16 cellular contexts compared by ENCODE assay signal in the genomic region with DNA sequence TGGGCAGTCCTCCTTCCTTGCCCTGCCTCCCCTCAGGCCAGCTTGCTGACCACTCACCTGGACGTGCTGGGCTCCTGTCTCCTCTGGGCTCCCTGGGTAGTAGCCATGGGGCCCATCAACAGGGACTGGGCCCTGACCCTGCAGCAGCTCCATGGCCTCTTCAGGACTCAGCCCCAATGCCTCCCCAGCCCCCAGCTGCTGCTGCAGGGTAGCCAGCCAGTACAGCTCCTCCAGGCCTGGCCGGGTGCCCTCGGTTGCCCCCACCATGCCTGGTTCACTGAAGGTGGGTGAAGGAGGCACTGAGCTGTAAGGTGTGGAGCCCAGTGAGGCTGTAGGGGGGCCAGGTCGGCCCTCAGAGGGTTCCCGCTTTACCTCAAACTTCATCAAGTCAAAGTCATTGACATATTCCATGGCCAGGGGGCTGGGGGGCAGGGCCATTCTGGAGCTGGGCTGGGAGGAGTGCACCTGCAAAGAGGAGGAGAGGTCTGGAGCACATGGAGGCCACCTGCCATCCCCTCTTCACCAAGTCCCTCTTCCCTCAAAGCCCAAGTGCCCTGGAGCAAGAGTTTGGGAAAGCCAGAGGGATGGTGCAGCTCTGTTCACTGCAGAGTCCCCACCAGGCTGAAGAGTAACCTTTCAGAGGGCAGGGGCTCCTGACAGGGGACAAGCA. TPM values are rescaled to one million over a fixed set of nuclear protein-coding genes. Genes with fewer than 3 reads are reported as not detected.
DNase-seq lines count a peak whose midpoint lies in the region; ATAC-seq and TF ChIP-seq lines count a peak whose summit lies in the region.
"Had no signal": no experiment of that assay in that cellular context is flagged by ENCODE, and none has a peak within 500 bp of the region (broad histone marks: within the 10 kb centered on the region; RNA-seq: fewer than 3 reads in every experiment).

No MANE protein-coding gene starts in this region.

- POLR2A ChIA-PET in activated CD4-positive, alpha-beta T cell treated with anti-CD3 and anti-CD28 coated beads for 36 hours (lab: Charles Lee): interaction anchor here (1.0 to 2.1 kb wide), 3 partner anchors 12 to 32 kb away, joined by 3 to 6 read pairs (median 5); partner anchors contain the start of genes DCAF11, NRL and PCK2

- no peaks in the 10 kb centered on the region for H3K9me3 Mint-ChIP-seq in activated CD4-positive, alpha-beta T cell treated with anti-CD3 and anti-CD28 coated beads for 36 hours (ENCODE audit: low read depth)
- no peaks in the 10 kb centered on the region for H3K9me3 Mint-ChIP-seq in HFFc6
- peaks cover 0 to 4% (median 0%) of the 10 kb centered on the region in 5 experiments for H3K9me3 Mint-ChIP-seq in brain
- no peaks in the 10 kb centered on the region for H3K9me3 Mint-ChIP-seq in nephron progenitor cell

- H3K4me3 Mint-ChIP-seq in activated CD4-positive, alpha-beta T cell treated with anti-CD3 and anti-CD28 coated beads for 36 hours: peak overlapping the region; percentile 64
- H3K4me3 Mint-ChIP-seq in HFFc6 (peak overlapping the region; percentile 75), brain (peak overlapping the region; percentile 77 to 87 (median 82)), nephron progenitor cell (peak overlapping the region; percentile 87)

- ATAC-seq in activated CD4-positive, alpha-beta T cell treated with anti-CD3 and anti-CD28 coated beads for 36 hours: no peak

- H3K36me3 Mint-ChIP-seq in activated CD4-positive, alpha-beta T cell treated with anti-CD3 and anti-CD28 coated beads for 36 hours (ENCODE audit: low read depth): no peaks in the 10 kb centered on the region
- no peaks in the 10 kb centered on the region for H3K36me3 Mint-ChIP-seq in HFFc6 (ENCODE audit: low read depth)
- no peaks in the 10 kb centered on the region for H3K36me3 Mint-ChIP-seq in brain
- H3K36me3 Mint-ChIP-seq in nephron progenitor cell (ENCODE audit: low read depth): no peaks in the 10 kb centered on the region

- CTCF ChIA-PET in activated CD4-positive, alpha-beta T cell treated with anti-CD3 and anti-CD28 coated beads for 36 hours (lab: Charles Lee): interaction anchor here (0.9 to 4.2 kb wide), 5 partner anchors 10 to 28 kb away, joined by 3 to 83 read pairs (median 4); partner anchors contain the start of gene PCK2

- H3K4me1 Mint-ChIP-seq in activated CD4-positive, alpha-beta T cell treated with anti-CD3 and anti-CD28 coated beads for 36 hours: peaks cover 22% of the 10 kb centered on the region
- H3K4me1 Mint-ChIP-seq in HFFc6 (ENCODE audit: low read depth): no peaks in the 10 kb centered on the region
- peaks cover 44% of the 10 kb centered on the region for H3K4me1 Mint-ChIP-seq in brain
- H3K4me1 Mint-ChIP-seq in nephron progenitor cell: peaks cover 55% of the 10 kb centered on the region

- no peak for DNase-seq in activated CD4-positive, alpha-beta T cell treated with anti-CD3 and anti-CD28 coated beads for 36 hours
- DNase-seq in activated CD4-positive, alpha-beta T cell treated with anti-CD3 and anti-CD28 coated beads for 4 hours: no peak
- DNase-seq in HFFc6: no peak
- no peak for DNase-seq in nephron progenitor cell
- DNase-seq in NCI-H2107 (lab: John Stamatoyannopoulos, UW): no peak
- no peak for DNase-seq in NCI-H2196 treated with DMSO at 0.1 percent for 48 hours (lab: John Stamatoyannopoulos, UW; ENCODE audit: unreplicated experiment)
- no peak for DNase-seq in Kasumi-1 (lab: John Stamatoyannopoulos, UW)
- DNase-seq: KG1, kidney glomerular epithelial cell, NCI-H1417 treated with DMSO at 0.1 percent for 48 hours, NCI-H510A had no signal

- TF ChIP-seq CTCF in HFFc6 (IDR thresholded peaks at IDR 0.05) (no peak), brain (conservative IDR thresholded peaks at IDR 0.05) (no peak), nephron progenitor cell (IDR thresholded peaks at IDR 0.05) (no peak)

- intact Hi-C loops in activated CD4-positive, alpha-beta T cell treated with anti-CD3 and anti-CD28 coated beads for 36 hours (cut with DNase I, micrococcal nuclease): no loop called here

- no peaks in the 10 kb centered on the region for H3K27me3 Mint-ChIP-seq in activated CD4-positive, alpha-beta T cell treated with anti-CD3 and anti-CD28 coated beads for 36 hours
- H3K27me3 Mint-ChIP-seq in HFFc6 (ENCODE audit: insufficient read depth) (peaks cover 39% of the 10 kb centered on the region), brain (peaks cover 20% of the 10 kb centered on the region), nephron progenitor cell (ENCODE audit: low read depth, poor library complexity) (peaks cover 62% of the 10 kb centered on the region)

- H3K27ac Mint-ChIP-seq in activated CD4-positive, alpha-beta T cell treated with anti-CD3 and anti-CD28 coated beads for 36 hours: no peak overlapping the region
- H3K27ac Mint-ChIP-seq in HFFc6 (no peak overlapping the region), brain (peak overlapping the region in 4 of 5 experiments; percentile 79 to 96 (median 88)), nephron progenitor cell (no peak overlapping the region)

RNA-seq across cellular contexts. Expression of gene CPNE6, which starts 11.2 kb away (rescaled TPM):
- not detected for total RNA-seq in activated CD4-positive, alpha-beta T cell treated with anti-CD3 and anti-CD28 coated beads for 36 hours
- not detected for total RNA-seq in HFFc6 (2021; fragmentation: NEBNext Ultra II Directional; extraction: Animal tissue kit (Norgen Biotek cat#: 25700))
- 20.6 TPM for polyA plus RNA-seq in brain (ENCODE audit: insufficient read depth, low read depth, low replicate concordance)
- total RNA-seq: esophagus mucosa, G401, OCI-LY7, SJSA1 had no signal

RNA-seq across cellular contexts. Expression of gene PCK2, which starts 11.6 kb away (rescaled TPM):
- 100 to 1,000 TPM; 101 to 115 TPM for total RNA-seq in activated CD4-positive, alpha-beta T cell treated with anti-CD3 and anti-CD28 coated beads for 36 hours
- total RNA-seq in HFFc6 (2021; fragmentation: NEBNext Ultra II Directional; extraction: Animal tissue kit (Norgen Biotek cat#: 25700)): 10 to 100 TPM; 19.9 to 27.6 (median 24.0) TPM
- 95.9 TPM for polyA plus RNA-seq in brain (ENCODE audit: insufficient read depth, low read depth, low replicate concordance)

RNA-seq across cellular contexts. Expression of gene CARMIL3, which starts 30.7 kb away (rescaled TPM):
- under 1 TPM; 0.74 to 0.91 TPM for total RNA-seq in activated CD4-positive, alpha-beta T cell treated with anti-CD3 and anti-CD28 coated beads for 36 hours
- not detected for total RNA-seq in HFFc6 (2021; fragmentation: NEBNext Ultra II Directional; extraction: Animal tissue kit (Norgen Biotek cat#: 25700))
- polyA plus RNA-seq in brain (ENCODE audit: insufficient read depth, low read depth, low replicate concordance): 7.1 TPM
- total RNA-seq: SJSA1 had no signal

RNA-seq across cellular contexts. Expression of gene DCAF11, which starts 32.0 kb away (rescaled TPM):
- 10 to 100 TPM; 74.0 to 86.2 TPM for total RNA-seq in activated CD4-positive, alpha-beta T cell treated with anti-CD3 and anti-CD28 coated beads for 36 hours
- total RNA-seq in HFFc6 (2021; fragmentation: NEBNext Ultra II Directional; extraction: Animal tissue kit (Norgen Biotek cat#: 25700)): 10 to 100 TPM; 28.1 to 36.3 (median 32.1) TPM
- polyA plus RNA-seq in brain (ENCODE audit: insufficient read depth, low read depth, low replicate concordance): 125 TPM

RNA-seq across cellular contexts. Expression of gene NRL, which starts 32.2 kb away (rescaled TPM):
- 1 to 10 TPM; 1.5 to 1.6 TPM for total RNA-seq in activated CD4-positive, alpha-beta T cell treated with anti-CD3 and anti-CD28 coated beads for 36 hours
- under 1 TPM; 0.26 to 0.85 (median 0.49) TPM for total RNA-seq in HFFc6 (2021; fragmentation: NEBNext Ultra II Directional; extraction: Animal tissue kit (Norgen Biotek cat#: 25700))
- polyA plus RNA-seq in brain (ENCODE audit: insufficient read depth, low read depth, low replicate concordance): 5.5 TPM

Comparison
In these comparisons a context has a peak if more than half of its experiments do, and no peak if none do; other contexts are left out.
1. H3K27ac Mint-ChIP-seq: peak in brain (4 of 5); none in activated CD4-positive, alpha-beta T cell treated with anti-CD3 and anti-CD28 coated beads for 36 hours (single experiment), HFFc6 (single experiment) and nephron progenitor cell (single experiment).
2. Peak in every context shown above with its lines, with median percentiles within 50 percentile points of each other: H3K4me3 Mint-ChIP-seq.